In genomic region chr14:20945153-20945552, GRCh38 we compare ENCODE assay signal across 14 cellular contexts. TPM values are rescaled to one million over a fixed set of nuclear protein-coding genes. Genes with fewer than 3 reads are reported as not detected.
DNase-seq lines count a peak whose midpoint lies in the region; ATAC-seq, FAIRE-seq and TF ChIP-seq lines count a peak whose summit lies in the region.
"Not testable (repeated sequence)": the region's sequence is repeated elsewhere in the genome, so short reads cannot be mapped to it uniquely, and the experiment has no call there.
"Had no signal": no experiment of that assay in that cellular context is flagged by ENCODE, and none has a peak within 500 bp of the region (broad histone marks: within the 10 kb centered on the region; RNA-seq: fewer than 3 reads in every experiment).

No MANE protein-coding gene starts in this region.

- intact Hi-C loops in K562 (cut with micrococcal nuclease); lower lobe of right lung (cut with DNase I); testis (cut with DNase I; ENCODE audit: low total_unique reads): not testable (repeated sequence)

- not testable (repeated sequence) for TF ChIP-seq CTCF in HL-60 (IDR thresholded peaks at IDR 0.05; ENCODE audit: insufficient read depth, low read length); NB4 (IDR thresholded peaks at IDR 0.05; ENCODE audit: low read depth, low read length); K562 (IDR thresholded peaks at IDR 0.05 in 2 of 3, conservative IDR thresholded peaks at IDR 0.05 in 1 of 3; ENCODE audit: insufficient read depth in 2 of 3, low read depth in 1 of 3, low read length in 3 of 3); lower lobe of right lung (IDR thresholded peaks at IDR 0.05); testis (IDR thresholded peaks at IDR 0.05)

- H3K9me3 ChIP-seq in K562 (replicated peaks; ENCODE audit: control insufficient read depth, insufficient read depth, low read depth, low read length); lower lobe of right lung; testis: not testable (repeated sequence)

- not testable (repeated sequence) for H3K79me2 ChIP-seq in K562 (ENCODE audit: control insufficient read depth, insufficient read depth, low read length)

- CTCF ChIA-PET in K562 (lab: Yijun Ruan, JAX; ENCODE audit: low intra/inter-chr PET ratio): not testable (repeated sequence)

- TF ChIP-seq EP300 in K562 (IDR thresholded peaks at IDR 0.05; ENCODE audit: low read length): not testable (repeated sequence)

- POLR2A ChIA-PET in K562 (lab: Yijun Ruan, JAX): not testable (repeated sequence)

- H3K27me3 ChIP-seq in HL-60 (ENCODE audit: insufficient read depth, poor library complexity, severe bottlenecking); K562 (ENCODE audit: control insufficient read depth in 2 of 2, insufficient read depth in 2 of 2, low read length in 2 of 2); lower lobe of right lung (ENCODE audit: low read depth); testis: not testable (repeated sequence)

- not testable (repeated sequence) for H3K4me3 ChIP-seq in HL-60 (replicated peaks; ENCODE audit: insufficient read depth, low read length); NB4 (ENCODE audit: low read depth, low read length); K562; lower lobe of right lung; testis

- not testable (repeated sequence) for H3K9me1 ChIP-seq in K562 (ENCODE audit: control insufficient read depth, insufficient read depth, low read length)

- H3K36me3 ChIP-seq in K562 (ENCODE audit: control insufficient read depth, insufficient read depth, low read length); lower lobe of right lung; testis (ENCODE audit: low read depth, missing control alignments): not testable (repeated sequence)

- not testable (repeated sequence) for H3K4me1 ChIP-seq in K562 (replicated peaks in 1 of 2; ENCODE audit: control insufficient read depth in 2 of 2, insufficient read depth in 2 of 2, low read length in 2 of 2); lower lobe of right lung; testis

- peak overlapping the region; percentile 57 for H3K27ac ChIP-seq in HL-60 (replicated peaks)
- H3K27ac ChIP-seq in K562 (ENCODE audit: extremely low read depth, low read depth, low read length); lower lobe of right lung; testis: not testable (repeated sequence)

- TF ChIP-seq RAD21 in K562 (CRISPR knock-in tag; conservative IDR thresholded peaks at IDR 0.05 in 1 of 2, IDR thresholded peaks at IDR 0.05 in 1 of 2): not testable (repeated sequence)

- not testable (repeated sequence) for H3K4me2 ChIP-seq in K562 (ENCODE audit: insufficient read depth, low read length)

- DNase-seq in Ammon's horn (ENCODE audit: low spot score) (peak; percentile 65), HL-60 (ENCODE audit: low read depth in 1 of 2, low spot score in 1 of 2) (peak in 1 of 2 experiments; percentile 85), NB4 (ENCODE audit: low read depth) (peak; percentile 72), SIG-M5 treated with dmso at 0.1 percent for 504 hours (lab: John Stamatoyannopoulos, UW; ENCODE audit: unreplicated experiment) (peak; percentile 69), UCSD-AML1 (lab: John Stamatoyannopoulos, UW; ENCODE audit: unreplicated experiment) (peak; percentile 57), lower lobe of right lung (peak; percentile 52), testis (peak; percentile 16)
- not testable (repeated sequence) for DNase-seq in K562 (ENCODE audit: extremely low read depth in 1 of 4, low spot score in 3 of 4)

- not testable (repeated sequence) for H4K20me1 ChIP-seq in K562 (replicated peaks; ENCODE audit: control insufficient read depth, insufficient read depth, low read length)

- not testable (repeated sequence) for BruUV-seq in K562 (replicated peaks; lab: Mats Ljungman, UMichigan)

- 0% methylated on average over 6 of the region's 6 CpGs for WGBS in K562 (ENCODE audit: insufficient coverage, low coverage, missing lambda C conversion rate)
- WGBS in testis, 2 donors: 82 to 87% methylated on average over 6 of the region's 6 CpGs

- H3K9ac ChIP-seq in K562 (ENCODE audit: insufficient read depth in 1 of 2, low read depth in 2 of 2, low read length in 2 of 2): not testable (repeated sequence)

- ATAC-seq in K562: not testable (repeated sequence)
- peak in 1 of 2 donors; percentile 48 for ATAC-seq in lower lobe of right lung

- not testable (repeated sequence) for H2AFZ ChIP-seq in K562 (ENCODE audit: low read depth, low read length)

- in situ Hi-C loops in K562 (cut with MboI): not testable (repeated sequence)

- FAIRE-seq in K562 (lab: Jason Lieb, UNC): not testable (repeated sequence)

- TF ChIP-seq POLR2A in NB4 (IDR thresholded peaks at IDR 0.05; ENCODE audit: extremely low read depth, insufficient read length); K562 (conservative IDR thresholded peaks at IDR 0.05); testis (IDR thresholded peaks at IDR 0.05): not testable (repeated sequence)

RNA-seq across cellular contexts. Expression of gene RNASE2, which starts 10.1 kb away (rescaled TPM):
- not detected in 2 replicates for total RNA-seq in K562 (2011; cell fraction: chromatin; rRNA removed; ENCODE audit: low replicate concordance)
- total RNA-seq in K562 (2011; cell fraction: nucleolus; rRNA removed): not detected in 2 replicates
- total RNA-seq in K562 (2011; cell fraction: nucleoplasm; rRNA removed): not detected in 2 replicates
- total RNA-seq in K562 (2014; rRNA removed) (not detected in 2 replicates), K562 (2014; rRNA removed; fragmentation: Illumina TruSeq; extraction: Trizol) (not detected in 2 replicates), K562 (2015; rRNA removed; fragmentation: Illumina TruSeq; extraction: Trizol) (not detected in 2 replicates), K562 (2021) (not detected in 2 replicates), lower lobe of right lung (6.0 TPM), testis (not detected)
- polyA plus RNA-seq in K562 (2011; rRNA removed) (not detected in 2 replicates), K562 (2014; fragmentation: Illumina TruSeq; extraction: Trizol) (not detected in 2 replicates), K562 (2014; fragmentation: Nextera tagmentation; extraction: Ambion mirVana) (not detected), K562 (2014; rRNA removed) (not detected in 2 replicates), testis (ENCODE audit: insufficient read depth, low read depth, low replicate concordance) (0.65 TPM)
- polyA plus RNA-seq in K562 (2011; cell fraction: cytosol; rRNA removed): not detected in 2 replicates
- polyA plus RNA-seq in K562 (2011; cell fraction: nucleus; rRNA removed): not detected in 2 replicates
- not detected in 2 replicates for polyA plus RNA-seq in K562 (2012)
- not detected in 2 replicates for polyA minus RNA-seq in K562 (2011; rRNA and poly(A)+ RNA removed)
- not detected in 2 replicates for polyA minus RNA-seq in K562 (2011; cell fraction: cytosol; rRNA and poly(A)+ RNA removed)
- polyA minus RNA-seq in K562 (2011; cell fraction: nucleus; rRNA and poly(A)+ RNA removed): not detected in 2 replicates
- total RNA-seq: GM12878, H4, M059J, NCI-H460, Peyer's patch, SK-MEL-5 had no signal
- polyA plus RNA-seq: GM12878 had no signal

RNA-seq across cellular contexts. Expression of gene METTL17, which starts 44.6 kb away (rescaled TPM):
- total RNA-seq in K562 (2011; cell fraction: chromatin; rRNA removed; ENCODE audit: low replicate concordance): 312 and 387 TPM in 2 replicates
- 235 and 245 TPM in 2 replicates for total RNA-seq in K562 (2011; cell fraction: nucleolus; rRNA removed)
- total RNA-seq in K562 (2011; cell fraction: nucleoplasm; rRNA removed): 205 and 234 TPM in 2 replicates
- 63.5 and 83.7 TPM in 2 replicates for total RNA-seq in K562 (2014; rRNA removed)
- 62.6 and 65.6 TPM in 2 replicates for total RNA-seq in K562 (2014; rRNA removed; fragmentation: Illumina TruSeq; extraction: Trizol)
- 75.6 and 80.3 TPM in 2 replicates for total RNA-seq in K562 (2015; rRNA removed; fragmentation: Illumina TruSeq; extraction: Trizol)
- total RNA-seq in K562 (2021): 82.7 and 83.6 TPM in 2 replicates
- polyA plus RNA-seq in K562 (2011; rRNA removed): 119 and 168 TPM in 2 replicates
- 85.7 and 125 TPM in 2 replicates for polyA plus RNA-seq in K562 (2011; cell fraction: cytosol; rRNA removed)
- polyA plus RNA-seq in K562 (2011; cell fraction: nucleus; rRNA removed): 549 and 894 TPM in 2 replicates
- 57.2 and 95.2 TPM in 2 replicates for polyA plus RNA-seq in K562 (2012)
- 97.6 and 105 TPM in 2 replicates for polyA plus RNA-seq in K562 (2014; fragmentation: Illumina TruSeq; extraction: Trizol)
- 100 to 1,000 TPM in 1 of 2 experiments, 10 to 100 TPM in 1; 90.0 to 150 TPM for polyA plus RNA-seq in K562 (2014; fragmentation: Nextera tagmentation; extraction: Ambion mirVana)
- polyA plus RNA-seq in K562 (2014; rRNA removed): 119 and 131 TPM in 2 replicates
- polyA minus RNA-seq in K562 (2011; rRNA and poly(A)+ RNA removed): 40.4 and 53.4 TPM in 2 replicates
- polyA minus RNA-seq in K562 (2011; cell fraction: cytosol; rRNA and poly(A)+ RNA removed): 18.0 and 21.2 TPM in 2 replicates
- polyA minus RNA-seq in K562 (2011; cell fraction: nucleus; rRNA and poly(A)+ RNA removed): 67.7 and 105 TPM in 2 replicates
- total RNA-seq in lower lobe of right lung: 62.2 TPM
- total RNA-seq in testis: 10 to 100 TPM; 93.2 to 93.4 TPM
- polyA plus RNA-seq in testis (ENCODE audit: insufficient read depth, low read depth, low replicate concordance): 68.9 TPM

RNA-seq across cellular contexts. Expression of gene SLC39A2, which starts 53.9 kb away (rescaled TPM):
- total RNA-seq in K562 (2011; cell fraction: chromatin; rRNA removed; ENCODE audit: low replicate concordance): 0.86 TPM in 1 of 2 replicates, not detected in the other
- total RNA-seq in K562 (2011; cell fraction: nucleolus; rRNA removed): not detected in 2 replicates
- total RNA-seq in K562 (2011; cell fraction: nucleoplasm; rRNA removed): 1.1 TPM in 1 of 2 replicates, not detected in the other
- total RNA-seq in K562 (2014; rRNA removed) (not detected in 2 replicates), K562 (2014; rRNA removed; fragmentation: Illumina TruSeq; extraction: Trizol) (not detected in 2 replicates), K562 (2015; rRNA removed; fragmentation: Illumina TruSeq; extraction: Trizol) (not detected in 2 replicates), K562 (2021) (not detected in 2 replicates), lower lobe of right lung (not detected), testis (under 1 TPM; 0.24 to 0.31 TPM)
- polyA plus RNA-seq in K562 (2011; rRNA removed) (0.06 and 0.07 TPM in 2 replicates), K562 (2014; fragmentation: Illumina TruSeq; extraction: Trizol) (not detected in 2 replicates), K562 (2014; fragmentation: Nextera tagmentation; extraction: Ambion mirVana) (not detected), K562 (2014; rRNA removed) (0.09 TPM in 1 of 2 replicates, not detected in the other), testis (ENCODE audit: insufficient read depth, low read depth, low replicate concordance) (not detected)
- 0.10 TPM in 1 of 2 replicates, not detected in the other for polyA plus RNA-seq in K562 (2011; cell fraction: cytosol; rRNA removed)
- 0.18 and 0.20 TPM in 2 replicates for polyA plus RNA-seq in K562 (2011; cell fraction: nucleus; rRNA removed)
- not detected in 2 replicates for polyA plus RNA-seq in K562 (2012)
- polyA minus RNA-seq in K562 (2011; rRNA and poly(A)+ RNA removed): not detected in 2 replicates
- not detected in 2 replicates for polyA minus RNA-seq in K562 (2011; cell fraction: cytosol; rRNA and poly(A)+ RNA removed)
- 0.67 TPM in 1 of 2 replicates, not detected in the other for polyA minus RNA-seq in K562 (2011; cell fraction: nucleus; rRNA and poly(A)+ RNA removed)
- total RNA-seq: GM12878, H4, M059J, NCI-H460, SK-MEL-5 had no signal

RNA-seq across cellular contexts. Expression of gene RNASE3, which starts 54.0 kb away (rescaled TPM):
- total RNA-seq in K562 (2011; cell fraction: chromatin; rRNA removed; ENCODE audit: low replicate concordance): not detected in 2 replicates
- total RNA-seq in K562 (2011; cell fraction: nucleolus; rRNA removed): not detected in 2 replicates
- total RNA-seq in K562 (2011; cell fraction: nucleoplasm; rRNA removed): not detected in 2 replicates
- total RNA-seq in K562 (2014; rRNA removed) (not detected in 2 replicates), K562 (2014; rRNA removed; fragmentation: Illumina TruSeq; extraction: Trizol) (not detected in 2 replicates), K562 (2015; rRNA removed; fragmentation: Illumina TruSeq; extraction: Trizol) (not detected in 2 replicates), K562 (2021) (not detected in 2 replicates), lower lobe of right lung (not detected), testis (under 1 TPM; 0.50 to 0.63 TPM)
- polyA plus RNA-seq in K562 (2011; rRNA removed) (not detected in 2 replicates), K562 (2014; fragmentation: Illumina TruSeq; extraction: Trizol) (not detected in 2 replicates), K562 (2014; fragmentation: Nextera tagmentation; extraction: Ambion mirVana) (not detected), K562 (2014; rRNA removed) (not detected in 2 replicates), testis (ENCODE audit: insufficient read depth, low read depth, low replicate concordance) (1.4 TPM)
- not detected in 2 replicates for polyA plus RNA-seq in K562 (2011; cell fraction: cytosol; rRNA removed)
- polyA plus RNA-seq in K562 (2011; cell fraction: nucleus; rRNA removed): not detected in 2 replicates
- polyA plus RNA-seq in K562 (2012): not detected in 2 replicates
- not detected in 2 replicates for polyA minus RNA-seq in K562 (2011; rRNA and poly(A)+ RNA removed)
- not detected in 2 replicates for polyA minus RNA-seq in K562 (2011; cell fraction: cytosol; rRNA and poly(A)+ RNA removed)
- polyA minus RNA-seq in K562 (2011; cell fraction: nucleus; rRNA and poly(A)+ RNA removed): not detected in 2 replicates
- total RNA-seq: GM12878, H4, M059J, NCI-H460, Peyer's patch, SK-MEL-5 had no signal
- polyA plus RNA-seq: GM12878 had no signal
